In genomic region chr6:4676016-4676415, GRCh38 we compare ENCODE assay signal across 21 cellular contexts.
DNase-seq lines count a peak whose midpoint lies in the region; TF ChIP-seq lines count a peak whose summit lies in the region.
"Had no signal": no experiment of that assay in that cellular context is flagged by ENCODE, and none has a peak within 500 bp of the region (broad histone marks: within the 10 kb centered on the region; RNA-seq: fewer than 3 reads in every experiment).

No MANE protein-coding gene starts in this region.

- DNase-seq in H7 = peak; percentile 14
- peak; percentile 10 for DNase-seq in iPS-NIHi7 (ENCODE audit: extremely low spot score)
- DNase-seq in osteocyte (ENCODE audit: extremely low spot score, unreplicated experiment) = peak; percentile 75
- DNase-seq in nucleus accumbens (lab: John Stamatoyannopoulos, UW) = no peak
- DNase-seq in DMS79 (lab: John Stamatoyannopoulos, UW) = no peak
- DNase-seq in SJCRH30 = no peak
- DNase-seq: 8988T; ACHN; AML-193; BE2C; CD4-positive, alpha-beta T cell; CD8-positive, alpha-beta memory T cell; DMS 273 treated with DMSO at 0.1 percent for 48 hours; DMS79 treated with DMSO at 0.1 percent for 48 hours; GF-D8; HFFc6 had no signal

- H3K27me3 ChIP-seq in H7 (ENCODE audit: control insufficient read depth, insufficient read depth, low read length) (no peaks in the 10 kb centered on the region), SJCRH30 (no peaks in the 10 kb centered on the region)
- H3K27me3 ChIP-seq: BE2C; BLaER1 treated with 17β-estradiol and CSF1 and Interleukin-3, amounts not matched to agents 10 nM and 100 nM had no signal

- H3K27ac Mint-ChIP-seq in osteocyte (ENCODE audit: unreplicated experiment) = no peak overlapping the region
- H3K27ac Mint-ChIP-seq: CD4-positive, alpha-beta T cell; CD8-positive, alpha-beta memory T cell; GM23338; HFFc6 had no signal

- H3K9me3 ChIP-seq in SJCRH30 (replicated peaks) = no peaks in the 10 kb centered on the region
- H3K9me3 ChIP-seq: A549; BE2C; BLaER1 treated with 17β-estradiol and CSF1 and Interleukin-3, amounts not matched to agents 10 nM and 100 nM; HAP-1 had no signal

- H3K4me1 Mint-ChIP-seq in osteocyte (ENCODE audit: unreplicated experiment) = peaks cover 6% of the 10 kb centered on the region
- H3K4me1 Mint-ChIP-seq: CD8-positive, alpha-beta memory T cell had no signal

- no peak for TF ChIP-seq CTCF in osteocyte (IDR thresholded peaks at IDR 0.05)

- H3K27ac ChIP-seq in SJCRH30 = no peak overlapping the region
- H3K27ac ChIP-seq: A549; BLaER1 treated with 17β-estradiol and CSF1 and Interleukin-3, amounts not matched to agents 10 nM and 100 nM had no signal

- H3K4me3 Mint-ChIP-seq in osteocyte (ENCODE audit: unreplicated experiment) = no peak overlapping the region
- H3K4me3 Mint-ChIP-seq: CD14-positive monocyte; CD4-positive, alpha-beta T cell; CD8-positive, alpha-beta memory T cell; GM23338; HFFc6 had no signal

- no peaks in the 10 kb centered on the region for H3K27me3 Mint-ChIP-seq in osteocyte (ENCODE audit: unreplicated experiment)
- H3K27me3 Mint-ChIP-seq: CD4-positive, alpha-beta T cell had no signal

- H3K36me3 Mint-ChIP-seq in osteocyte (ENCODE audit: unreplicated experiment) = no peaks in the 10 kb centered on the region
- H3K36me3 Mint-ChIP-seq: CD14-positive monocyte; CD8-positive, alpha-beta memory T cell had no signal

- peaks cover 8% of the 10 kb centered on the region; the same call in 1 of the 2 replicates for H3K4me1 ChIP-seq in SJCRH30
- H3K4me1 ChIP-seq: A549; BE2C; BLaER1 treated with 17β-estradiol and CSF1 and Interleukin-3, amounts not matched to agents 10 nM and 100 nM; HAP-1 had no signal

- H3K4me3 ChIP-seq in H7 (ENCODE audit: insufficient read depth, low read depth, low read length) = no peak overlapping the region
- H3K4me3 ChIP-seq in SJCRH30 = no peak overlapping the region
- H3K4me3 ChIP-seq: A549; BLaER1 treated with 17β-estradiol and CSF1 and Interleukin-3, amounts not matched to agents 10 nM and 100 nM; GM23338; HAP-1 had no signal

- H3K36me3 ChIP-seq in H7 (replicated peaks; ENCODE audit: control insufficient read depth, insufficient read depth, low read length) = no peaks in the 10 kb centered on the region
- H3K36me3 ChIP-seq in SJCRH30 = no peaks in the 10 kb centered on the region
- H3K36me3 ChIP-seq: BE2C; BLaER1 treated with 17β-estradiol and CSF1 and Interleukin-3, amounts not matched to agents 10 nM and 100 nM; HAP-1 had no signal

- no peaks in the 10 kb centered on the region for H3K9me3 Mint-ChIP-seq in osteocyte (ENCODE audit: unreplicated experiment)
- H3K9me3 Mint-ChIP-seq: CD4-positive, alpha-beta T cell; CD8-positive, alpha-beta memory T cell; GM23338; HFFc6 had no signal

Comparison
In these comparisons a context has a peak if more than half of its experiments do, and no peak if none do; other contexts are left out.
1. DNase-seq: peak in H7 (single experiment), iPS-NIHi7 (single experiment) and osteocyte (single experiment); none in nucleus accumbens (0 of 56), DMS79 (single experiment) and SJCRH30 (0 of 2).